ENCODE assay signal across 24 cellular contexts in the genomic region with DNA sequence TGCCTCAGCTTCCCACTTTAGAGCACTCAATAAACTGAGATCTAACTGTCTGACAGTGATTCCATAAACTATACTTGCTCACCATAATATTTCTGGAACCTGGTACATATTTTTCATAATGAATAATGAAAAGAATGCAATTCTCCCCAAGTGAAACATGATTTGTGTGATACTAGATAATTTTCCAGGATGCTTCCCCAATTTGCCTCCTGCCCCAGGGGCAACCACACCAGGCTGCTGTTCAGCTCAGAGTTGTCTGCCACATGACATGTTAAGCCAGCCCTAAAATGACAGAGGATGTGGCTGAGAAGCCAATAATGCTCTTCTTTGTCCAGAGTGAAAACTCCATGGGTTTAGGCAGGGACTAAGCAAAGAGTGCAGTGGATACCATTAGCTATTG.
"Had no signal": no experiment of that assay in that cellular context is flagged by ENCODE, and none has a peak within 500 bp of the region (broad histone marks: within the 10 kb centered on the region; RNA-seq: fewer than 3 reads in every experiment).

No MANE protein-coding gene starts in this region.

- H3K9me3 ChIP-seq: colonic mucosa, gastrocnemius medialis had no signal

- H3K27me3 ChIP-seq: colonic mucosa, foreskin keratinocyte had no signal

- ATAC-seq: effector memory CD8-positive, alpha-beta T cell; esophagus mucosa; foreskin keratinocyte; gastrocnemius medialis; gastroesophageal sphincter; heart right ventricle had no signal

- DNase-seq: colonic mucosa; cortex of kidney; dermis blood vessel endothelial cell; dorsolateral prefrontal cortex; effector CD4-positive, alpha-beta T cell; effector CD8-positive, alpha-beta T cell; effector memory CD4-positive, alpha-beta T cell; effector memory CD8-positive, alpha-beta T cell; endodermal cell; erythroblast; esophagus squamous epithelium; foreskin fibroblast; foreskin keratinocyte; foreskin melanocyte; gastrocnemius medialis; glutamatergic neuron; head of caudate nucleus; heart left ventricle; heart right ventricle had no signal

- H3K27ac ChIP-seq: colonic mucosa, coronary artery, dorsolateral prefrontal cortex, epithelial cell of prostate, esophagus muscularis mucosa, esophagus squamous epithelium, foreskin keratinocyte, gastrocnemius medialis, gastroesophageal sphincter, heart left ventricle, heart right ventricle had no signal

- H3K4me3 ChIP-seq: colonic mucosa, coronary artery, dorsolateral prefrontal cortex, esophagus muscularis mucosa, esophagus squamous epithelium, gastrocnemius medialis, gastroesophageal sphincter, heart left ventricle, heart right ventricle had no signal

- H3K36me3 ChIP-seq: colonic mucosa, esophagus muscularis mucosa, esophagus squamous epithelium, gastrocnemius medialis, gastroesophageal sphincter, heart left ventricle, heart right ventricle had no signal

- H3K4me1 ChIP-seq: colonic mucosa, esophagus muscularis mucosa, esophagus squamous epithelium, foreskin keratinocyte, gastrocnemius medialis, gastroesophageal sphincter, heart left ventricle, heart right ventricle had no signal
